In the genomic region with DNA sequence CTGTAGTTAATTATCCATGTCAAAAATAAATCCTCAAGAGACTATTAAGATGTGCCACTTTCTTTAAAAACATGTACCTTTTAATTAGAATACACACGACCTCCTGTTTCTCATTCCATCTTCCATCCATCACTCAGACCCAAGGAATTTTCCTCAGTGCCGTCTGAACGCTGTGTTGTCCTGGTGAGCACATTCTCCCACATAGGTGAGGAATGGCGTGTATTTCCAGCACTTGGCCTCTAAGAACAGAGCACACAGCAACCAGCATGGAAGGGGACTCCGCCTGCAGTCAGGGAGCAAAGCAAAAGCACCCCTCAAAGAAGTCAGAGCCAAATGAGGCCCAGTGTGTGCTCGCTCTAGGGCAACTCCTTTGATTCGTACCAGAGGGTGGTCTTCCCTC, we compare ENCODE assay signal across 20 cellular contexts. TPM values are rescaled to one million over a fixed set of nuclear protein-coding genes. Genes with fewer than 3 reads are reported as not detected.
DNase-seq lines count a peak whose midpoint lies in the region; ATAC-seq and TF ChIP-seq lines count a peak whose summit lies in the region.
"Had no signal": no experiment of that assay in that cellular context is flagged by ENCODE, and none has a peak within 500 bp of the region (broad histone marks: within the 10 kb centered on the region; RNA-seq: fewer than 3 reads in every experiment).

No MANE protein-coding gene starts in this region.

- H3K27me3 Mint-ChIP-seq in activated CD4-positive, alpha-beta T cell treated with anti-CD3 and anti-CD28 coated beads, Interleukin-2, amount 10 ng/mL, durations not matched to agents 24 days and 14 days, result no peaks in the 10 kb centered on the region
- peaks cover 8% of the 10 kb centered on the region for H3K27me3 Mint-ChIP-seq in activated CD4-positive, alpha-beta memory T cell treated with anti-CD3 and anti-CD28 coated beads for 36 hours

- no peak overlapping the region for H3K4me2 ChIP-seq in trophoblast cell (ENCODE audit: low read length)
- H3K4me2 ChIP-seq: BLaER1 had no signal

- no peak overlapping the region for H2AFZ ChIP-seq in trophoblast cell (ENCODE audit: insufficient read depth, low read length, poor library complexity)

- H3K4me1 ChIP-seq in trophoblast cell (ENCODE audit: control insufficient read depth in 1 of 2, insufficient read depth in 2 of 2, low read length in 2 of 2), result no peaks in the 10 kb centered on the region
- H3K4me1 ChIP-seq in right lobe of liver, result no peaks in the 10 kb centered on the region
- H3K4me1 ChIP-seq: BLaER1, Caco-2 had no signal

- no peak for TF ChIP-seq POLR2A in right lobe of liver (IDR thresholded peaks at IDR 0.05)

- H4K91ac ChIP-seq in trophoblast cell (ENCODE audit: low read depth, low read length), result no peak overlapping the region

- H2AK5ac ChIP-seq in trophoblast cell (ENCODE audit: low read length), result no peak overlapping the region

- no peak overlapping the region for H4K12ac ChIP-seq in trophoblast cell (ENCODE audit: low read depth, low read length)

- H3K27me3 ChIP-seq in trophoblast cell (ENCODE audit: insufficient read depth, low read length), result no peaks in the 10 kb centered on the region
- H3K27me3 ChIP-seq in right lobe of liver, result no peaks in the 10 kb centered on the region
- H3K27me3 ChIP-seq: BLaER1 had no signal

- no peak overlapping the region for H3K23ac ChIP-seq in trophoblast cell (ENCODE audit: low read length)

- H3K4me1 Mint-ChIP-seq in activated CD4-positive, alpha-beta T cell treated with anti-CD3 and anti-CD28 coated beads, Interleukin-2, amount 10 ng/mL, durations not matched to agents 24 days and 14 days, result no peaks in the 10 kb centered on the region
- H3K4me1 Mint-ChIP-seq in activated CD4-positive, alpha-beta memory T cell treated with anti-CD3 and anti-CD28 coated beads for 36 hours (ENCODE audit: low read depth), result no peaks in the 10 kb centered on the region
- H3K4me1 Mint-ChIP-seq: B cell; CD4-positive, CD25-positive, alpha-beta regulatory T cell had no signal

- no peak overlapping the region for H3K14ac ChIP-seq in trophoblast cell (ENCODE audit: low read length)

- H3K36me3 ChIP-seq in trophoblast cell (ENCODE audit: control insufficient read depth in 1 of 2, insufficient read depth in 2 of 2, low read length in 2 of 2) (no peaks in the 10 kb centered on the region), right lobe of liver (no peaks in the 10 kb centered on the region)
- H3K36me3 ChIP-seq: BLaER1 had no signal

- no peak for ATAC-seq in right lobe of liver
- ATAC-seq: CD8-positive, alpha-beta T cell; GM12878 had no signal

- no peaks in the 10 kb centered on the region for H3K79me1 ChIP-seq in trophoblast cell (ENCODE audit: low read length)

- CTCF ChIA-PET in activated CD4-positive, alpha-beta memory T cell treated with anti-CD3 and anti-CD28 coated beads for 36 hours (lab: Charles Lee), result no interaction called here

- intact Hi-C loops in activated CD4-positive, alpha-beta T cell treated with anti-CD3 and anti-CD28 coated beads, Interleukin-2, amount 10 ng/mL, durations not matched to agents 24 days and 14 days (cut with micrococcal nuclease), result no loop called here
- intact Hi-C loops in activated CD4-positive, alpha-beta memory T cell treated with anti-CD3 and anti-CD28 coated beads for 36 hours (cut with micrococcal nuclease), result no loop called here
- intact Hi-C loops in right lobe of liver (cut with DNase I), result no loop called here

- no peak overlapping the region for H3K4me3 Mint-ChIP-seq in activated CD4-positive, alpha-beta T cell treated with anti-CD3 and anti-CD28 coated beads, Interleukin-2, amount 10 ng/mL, durations not matched to agents 24 days and 14 days
- H3K4me3 Mint-ChIP-seq in activated CD4-positive, alpha-beta memory T cell treated with anti-CD3 and anti-CD28 coated beads for 36 hours, result no peak overlapping the region
- H3K4me3 Mint-ChIP-seq: B cell; CD4-positive, CD25-positive, alpha-beta regulatory T cell; CD8-positive, alpha-beta T cell had no signal

- WGBS in trophoblast cell (ENCODE audit: extremely low coverage, insufficient coverage, insufficient read length), result no CpG with 5 or more reads among the region's 7 CpGs
- 69% methylated on average over 7 of the region's 7 CpGs for WGBS in right lobe of liver (ENCODE audit: insufficient coverage, low coverage, low lambda C conversion rate, missing lambda C conversion rate)

- no peaks in the 10 kb centered on the region for H3K9me3 ChIP-seq in trophoblast cell (ENCODE audit: insufficient read depth, low read depth, low read length)
- no peaks in the 10 kb centered on the region for H3K9me3 ChIP-seq in right lobe of liver
- H3K9me3 ChIP-seq: BLaER1, Caco-2 had no signal

- no peaks in the 10 kb centered on the region for H3K9me3 Mint-ChIP-seq in activated CD4-positive, alpha-beta T cell treated with anti-CD3 and anti-CD28 coated beads, Interleukin-2, amount 10 ng/mL, durations not matched to agents 24 days and 14 days
- H3K9me3 Mint-ChIP-seq in activated CD4-positive, alpha-beta memory T cell treated with anti-CD3 and anti-CD28 coated beads for 36 hours, result no peaks in the 10 kb centered on the region
- H3K9me3 Mint-ChIP-seq: CD4-positive, CD25-positive, alpha-beta regulatory T cell; CD8-positive, alpha-beta T cell had no signal

- no peak overlapping the region for H3K4ac ChIP-seq in trophoblast cell (ENCODE audit: low read depth, low read length)

- H2BK120ac ChIP-seq in trophoblast cell (ENCODE audit: insufficient read depth, low read length, poor library complexity), result no peak overlapping the region

- no peaks in the 10 kb centered on the region for H3K36me3 Mint-ChIP-seq in activated CD4-positive, alpha-beta T cell treated with anti-CD3 and anti-CD28 coated beads, Interleukin-2, amount 10 ng/mL, durations not matched to agents 24 days and 14 days (ENCODE audit: low read depth)
- H3K36me3 Mint-ChIP-seq in activated CD4-positive, alpha-beta memory T cell treated with anti-CD3 and anti-CD28 coated beads for 36 hours, result no peaks in the 10 kb centered on the region
- H3K36me3 Mint-ChIP-seq: CD4-positive, CD25-positive, alpha-beta regulatory T cell; CD8-positive, alpha-beta T cell had no signal

- H3K27ac ChIP-seq in trophoblast cell (ENCODE audit: low read depth, low read length) (no peak overlapping the region), right lobe of liver (no peak overlapping the region)
- H3K27ac ChIP-seq: 22Rv1, BLaER1, C4-2B had no signal

- H2BK5ac ChIP-seq in trophoblast cell (ENCODE audit: low read depth, low read length, poor library complexity), result no peak overlapping the region

- DNase-seq in activated CD4-positive, alpha-beta T cell treated with anti-CD3 and anti-CD28 coated beads, Interleukin-2, amount 10 ng/mL, durations not matched to agents 24 days and 14 days, result peak; percentile 22
- DNase-seq in activated CD4-positive, alpha-beta T cell treated with anti-CD3 and anti-CD28 coated beads for 1 hour, result no peak
- DNase-seq in left kidney (ENCODE audit: low read depth, low spot score), result peak; percentile 46
- peak; percentile 72 to 86 for DNase-seq in trophoblast cell
- DNase-seq in activated CD4-positive, alpha-beta memory T cell treated with anti-CD3 and anti-CD28 coated beads for 36 hours, result no peak
- no peak for DNase-seq in right lobe of liver
- DNase-seq: Caco-2; CD4-positive, CD25-positive, alpha-beta regulatory T cell; CD8-positive, alpha-beta T cell; DMS153; DND-41; GOT3; H7; HCEC 1CT had no signal

- no peaks in the 10 kb centered on the region for H3K79me2 ChIP-seq in trophoblast cell (ENCODE audit: control insufficient read depth, insufficient read depth, low read length, poor library complexity)

- no peak for TF ChIP-seq CTCF in right lobe of liver (IDR thresholded peaks at IDR 0.05)

- no peak overlapping the region for H4K8ac ChIP-seq in trophoblast cell (ENCODE audit: low read depth, low read length)

- no peak overlapping the region for H3K27ac Mint-ChIP-seq in activated CD4-positive, alpha-beta T cell treated with anti-CD3 and anti-CD28 coated beads, Interleukin-2, amount 10 ng/mL, durations not matched to agents 24 days and 14 days
- H3K27ac Mint-ChIP-seq in activated CD4-positive, alpha-beta memory T cell treated with anti-CD3 and anti-CD28 coated beads for 36 hours, result no peak overlapping the region
- H3K27ac Mint-ChIP-seq: B cell; CD4-positive, CD25-positive, alpha-beta regulatory T cell; CD8-positive, alpha-beta T cell had no signal

- H3K9ac ChIP-seq in trophoblast cell (ENCODE audit: low read length), result no peak overlapping the region
- H3K9ac ChIP-seq: BLaER1 had no signal

- no peak overlapping the region for H2BK12ac ChIP-seq in trophoblast cell (ENCODE audit: low read length)

- POLR2A ChIA-PET in activated CD4-positive, alpha-beta memory T cell treated with anti-CD3 and anti-CD28 coated beads for 36 hours (lab: Charles Lee), result no interaction called here

- no peak overlapping the region for H3K18ac ChIP-seq in trophoblast cell (ENCODE audit: low read length)

- H3K4me3 ChIP-seq in trophoblast cell (ENCODE audit: low read depth, low read length), result no peak overlapping the region
- H3K4me3 ChIP-seq in right lobe of liver, result no peak overlapping the region
- H3K4me3 ChIP-seq: BLaER1, GM12878 had no signal

RNA-seq across cellular contexts. Expression of gene TBXT, which starts 45.9 kb away (rescaled TPM):
- total RNA-seq in activated CD4-positive, alpha-beta T cell treated with anti-CD3 and anti-CD28 coated beads, Interleukin-2, amount 10 ng/mL, durations not matched to agents 24 days and 14 days, result not detected in 2 replicates
- not detected in 2 replicates for polyA plus RNA-seq in trophoblast cell (2013)
- total RNA-seq in activated CD4-positive, alpha-beta memory T cell treated with anti-CD3 and anti-CD28 coated beads for 36 hours, result not detected
- not detected for total RNA-seq in right lobe of liver
- total RNA-seq: B cell; Caco-2; CD4-positive, CD25-positive, alpha-beta regulatory T cell; CD8-positive, alpha-beta T cell; GM12878 had no signal
- polyA plus RNA-seq: AG04450; CD4-positive, CD25-positive, alpha-beta regulatory T cell had no signal

Comparison
In these comparisons a context has a peak if more than half of its experiments do, and no peak if none do; other contexts are left out.
1. DNase-seq: peak in activated CD4-positive, alpha-beta T cell treated with anti-CD3 and anti-CD28 coated beads, Interleukin-2, amount 10 ng/mL, durations not matched to agents 24 days and 14 days (single experiment), left kidney (single experiment) and trophoblast cell (2 of 2); none in activated CD4-positive, alpha-beta T cell treated with anti-CD3 and anti-CD28 coated beads for 1 hour (single experiment), activated CD4-positive, alpha-beta memory T cell treated with anti-CD3 and anti-CD28 coated beads for 36 hours (single experiment) and right lobe of liver (0 of 3).